In the genomic region with DNA sequence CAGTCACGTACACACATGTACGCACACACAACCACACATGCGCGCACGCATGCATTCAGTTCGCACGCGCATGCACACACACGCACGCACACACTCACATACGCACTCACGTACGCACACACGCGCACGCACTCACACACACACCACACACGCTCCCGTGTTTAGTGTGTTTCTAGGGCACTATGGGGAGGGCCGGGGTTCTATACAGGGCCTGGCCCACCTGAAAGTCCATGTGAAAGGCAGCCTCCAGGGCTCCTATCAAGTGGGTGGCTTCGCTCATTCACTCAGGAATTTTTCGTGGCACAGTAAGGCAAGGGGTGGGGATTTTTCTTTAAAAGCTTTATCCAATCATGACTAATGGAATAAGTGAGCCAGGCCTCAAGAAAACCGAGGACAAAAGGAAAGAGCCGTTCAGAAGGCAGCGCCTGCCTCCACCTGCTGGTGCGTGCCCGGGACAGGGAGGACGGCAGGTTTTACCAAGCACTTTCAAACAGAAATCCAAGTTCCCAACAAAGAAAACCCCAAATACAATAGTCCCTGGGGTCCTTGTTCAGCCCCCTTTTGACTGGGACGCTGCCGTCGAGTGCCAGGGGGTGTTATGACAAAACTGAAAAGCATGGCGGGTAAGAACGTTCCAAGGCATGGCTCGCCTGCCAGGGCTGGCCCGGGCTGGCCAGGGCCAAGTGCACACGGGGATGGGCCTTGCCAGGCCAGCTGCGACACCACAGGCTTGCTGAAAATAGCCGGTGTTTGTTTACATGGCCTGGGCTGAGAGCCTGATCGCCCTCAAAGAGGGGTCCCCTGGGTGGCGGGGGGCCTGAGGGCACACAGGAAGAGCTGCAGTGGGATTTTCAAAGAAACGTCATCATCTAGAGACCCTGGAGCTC, we compare ENCODE assay signal across 10 cellular contexts.
DNase-seq lines count a peak whose midpoint lies in the region; ATAC-seq and TF ChIP-seq lines count a peak whose summit lies in the region.
"Had no signal": no experiment of that assay in that cellular context is flagged by ENCODE, and none has a peak within 500 bp of the region (broad histone marks: within the 10 kb centered on the region; RNA-seq: fewer than 3 reads in every experiment).

No MANE protein-coding gene starts in this region.

- H3K9me3 ChIP-seq in GM23248 (ENCODE audit: low read depth): no peaks in the 10 kb centered on the region
- H3K9me3 ChIP-seq in sigmoid colon: no peaks in the 10 kb centered on the region
- H3K9me3 ChIP-seq: body of pancreas had no signal

- H2AFZ ChIP-seq in GM23248: no peak overlapping the region

- intact Hi-C loops in cardiac septum (cut with DNase I): no loop called here
- intact Hi-C loops in sigmoid colon (cut with DNase I): no loop called here
- intact Hi-C loops in activated T-helper 2 cell treated with anti-CD3 and anti-CD28 coated beads, Interferon-gamma antibody, Interleukin-2, Interleukin-4, amounts not matched to agents 10 μg/mL and 5 μg/mL and 100 μg/mL, durations not matched to agents 14 hours and 24 hours and 36 hours (cut with micrococcal nuclease): no loop called here

- H3K36me3 Mint-ChIP-seq in T-cell: peaks cover 3% of the 10 kb centered on the region
- peaks cover 3% of the 10 kb centered on the region for H3K36me3 Mint-ChIP-seq in activated T-cell treated with anti-CD3 and anti-CD28 coated beads, Interleukin-2, amount 50 U/mL, for 24 hours (ENCODE audit: low read depth)
- H3K36me3 Mint-ChIP-seq in activated T-helper 2 cell treated with anti-CD3 and anti-CD28 coated beads, Interferon-gamma antibody, Interleukin-2, Interleukin-4, amounts not matched to agents 10 μg/mL and 5 μg/mL and 100 μg/mL, durations not matched to agents 14 hours and 24 hours and 36 hours (ENCODE audit: low read depth): peaks cover 19% of the 10 kb centered on the region

- in situ Hi-C loops in GM23248 (cut with MboI): no loop called here

- CTCF ChIA-PET in T-cell (lab: Charles Lee): no interaction called here

- POLR2A ChIA-PET in T-cell (lab: Charles Lee): interaction anchor here in 1 of 2 donors (0.5 kb wide), 1 partner anchor 13 kb away, joined by 5 read pairs; no protein-coding TSS in a partner anchor

- H3F3A ChIP-seq in GM23248 (ENCODE audit: insufficient read depth): peaks cover 9% of the 10 kb centered on the region

- H3K4me3 Mint-ChIP-seq in T-cell: no peak overlapping the region
- no peak overlapping the region for H3K4me3 Mint-ChIP-seq in activated T-cell treated with anti-CD3 and anti-CD28 coated beads, Interleukin-2, amount 50 U/mL, for 24 hours
- no peak overlapping the region for H3K4me3 Mint-ChIP-seq in activated T-helper 2 cell treated with anti-CD3 and anti-CD28 coated beads, Interferon-gamma antibody, Interleukin-2, Interleukin-4, amounts not matched to agents 10 μg/mL and 5 μg/mL and 100 μg/mL, durations not matched to agents 14 hours and 24 hours and 36 hours (ENCODE audit: low read depth)

- H3K4me2 ChIP-seq in GM23248 (ENCODE audit: unreplicated experiment): no peak overlapping the region

- no peaks in the 10 kb centered on the region for H3K9me2 ChIP-seq in GM23248 (ENCODE audit: insufficient read depth)

- no peak overlapping the region for H3K27ac ChIP-seq in GM23248
- peak overlapping the region; percentile 76 to 97 (median 90) for H3K27ac ChIP-seq in sigmoid colon
- H3K27ac ChIP-seq: body of pancreas had no signal

- no peak for TF ChIP-seq POLR2A in sigmoid colon (IDR thresholded peaks at IDR 0.05)

- peak overlapping the region; percentile 57 to 99 for H3K27ac Mint-ChIP-seq in T-cell
- no peak overlapping the region for H3K27ac Mint-ChIP-seq in activated T-cell treated with anti-CD3 and anti-CD28 coated beads, Interleukin-2, amount 50 U/mL, for 24 hours
- no peak overlapping the region for H3K27ac Mint-ChIP-seq in activated T-helper 2 cell treated with anti-CD3 and anti-CD28 coated beads, Interferon-gamma antibody, Interleukin-2, Interleukin-4, amounts not matched to agents 10 μg/mL and 5 μg/mL and 100 μg/mL, durations not matched to agents 14 hours and 24 hours and 36 hours

- ATAC-seq in T-cell (replicated peaks in 1 of 4): no peak
- ATAC-seq: body of pancreas had no signal

- peaks cover 48% of the 10 kb centered on the region for H3K79me2 ChIP-seq in GM23248 (ENCODE audit: insufficient read depth)

- peaks cover 20% of the 10 kb centered on the region for H3K4me1 ChIP-seq in GM23248 (ENCODE audit: insufficient read depth)
- H3K4me1 ChIP-seq in sigmoid colon: peaks cover 0 to 98% (median 97%) of the 10 kb centered on the region in 4 donors

- TF ChIP-seq EP300 in sigmoid colon (IDR thresholded peaks at IDR 0.05): peak in 2 of 4 donors; percentile 35 to 46

- no peaks in the 10 kb centered on the region for H3K9me3 Mint-ChIP-seq in T-cell
- no peaks in the 10 kb centered on the region for H3K9me3 Mint-ChIP-seq in activated T-cell treated with anti-CD3 and anti-CD28 coated beads, Interleukin-2, amount 50 U/mL, for 24 hours
- H3K9me3 Mint-ChIP-seq in activated T-helper 2 cell treated with anti-CD3 and anti-CD28 coated beads, Interferon-gamma antibody, Interleukin-2, Interleukin-4, amounts not matched to agents 10 μg/mL and 5 μg/mL and 100 μg/mL, durations not matched to agents 14 hours and 24 hours and 36 hours: no peaks in the 10 kb centered on the region

- H3K9ac ChIP-seq in GM23248: no peak overlapping the region

- peaks cover 73 to 90% (median 82%) of the 10 kb centered on the region in 3 donors for H3K4me1 Mint-ChIP-seq in T-cell
- peaks cover 88% of the 10 kb centered on the region for H3K4me1 Mint-ChIP-seq in activated T-cell treated with anti-CD3 and anti-CD28 coated beads, Interleukin-2, amount 50 U/mL, for 24 hours (ENCODE audit: low read depth)
- H3K4me1 Mint-ChIP-seq in activated T-helper 2 cell treated with anti-CD3 and anti-CD28 coated beads, Interferon-gamma antibody, Interleukin-2, Interleukin-4, amounts not matched to agents 10 μg/mL and 5 μg/mL and 100 μg/mL, durations not matched to agents 14 hours and 24 hours and 36 hours (ENCODE audit: low read depth): peaks cover 67% of the 10 kb centered on the region

- 63 to 64% methylated on average over 37 to 40 of the region's 40 CpGs for WGBS in GM23248 (ENCODE audit: low coverage in 1 of 2, low lambda C conversion rate in 2 of 2, missing lambda C conversion rate in 2 of 2), 2 experiments
- WGBS in sigmoid colon, 2 donors: 91 to 93% methylated on average over 40 of the region's 40 CpGs

- H3K4me3 ChIP-seq in GM23248: no peak overlapping the region
- H3K4me3 ChIP-seq in sigmoid colon: no peak overlapping the region
- H3K4me3 ChIP-seq: body of pancreas had no signal

- TF ChIP-seq CTCF in sigmoid colon (IDR thresholded peaks at IDR 0.05): no peak

- DNase-seq in GM23248 (peak; percentile 88), T-cell (no peak), cardiac septum (ENCODE audit: low spot score) (peak; percentile 78), sigmoid colon (peak; percentile 85), mucosa of gallbladder (ENCODE audit: low spot score) (no peak), glomerular visceral epithelial cell (ENCODE audit: extremely low spot score) (no peak)
- DNase-seq in activated T-cell treated with anti-CD3 and anti-CD28 coated beads, Interleukin-2, amount 50 U/mL, for 24 hours: no peak
- DNase-seq in activated T-helper 2 cell treated with anti-CD3 and anti-CD28 coated beads, Interferon-gamma antibody, Interleukin-2, Interleukin-4, amounts not matched to agents 10 μg/mL and 5 μg/mL and 100 μg/mL, durations not matched to agents 14 hours and 24 hours and 36 hours (ENCODE audit: low spot score): no peak
- DNase-seq: trophoblast cell had no signal

- no peaks in the 10 kb centered on the region for H3K36me3 ChIP-seq in GM23248 (ENCODE audit: low read depth)
- H3K36me3 ChIP-seq in sigmoid colon: no peaks in the 10 kb centered on the region

- no peaks in the 10 kb centered on the region for H4K20me1 ChIP-seq in GM23248 (ENCODE audit: insufficient read depth)

- no peaks in the 10 kb centered on the region for H3K27me3 ChIP-seq in GM23248 (replicated peaks; ENCODE audit: insufficient read depth)
- no peaks in the 10 kb centered on the region for H3K27me3 ChIP-seq in sigmoid colon
- H3K27me3 ChIP-seq: body of pancreas had no signal

- no peaks in the 10 kb centered on the region for H3K27me3 Mint-ChIP-seq in T-cell
- H3K27me3 Mint-ChIP-seq in activated T-cell treated with anti-CD3 and anti-CD28 coated beads, Interleukin-2, amount 50 U/mL, for 24 hours: peaks cover 19% of the 10 kb centered on the region
- H3K27me3 Mint-ChIP-seq in activated T-helper 2 cell treated with anti-CD3 and anti-CD28 coated beads, Interferon-gamma antibody, Interleukin-2, Interleukin-4, amounts not matched to agents 10 μg/mL and 5 μg/mL and 100 μg/mL, durations not matched to agents 14 hours and 24 hours and 36 hours (ENCODE audit: low read depth): no peaks in the 10 kb centered on the region

Comparison
In these comparisons a context has a peak if more than half of its experiments do, and no peak if none do; other contexts are left out.
1. DNase-seq: peak in GM23248 (single experiment), cardiac septum (single experiment) and sigmoid colon (single experiment); none in T-cell (0 of 34), mucosa of gallbladder (single experiment), activated T-cell treated with anti-CD3 and anti-CD28 coated beads, Interleukin-2, amount 50 U/mL, for 24 hours (single experiment), activated T-helper 2 cell treated with anti-CD3 and anti-CD28 coated beads, Interferon-gamma antibody, Interleukin-2, Interleukin-4, amounts not matched to agents 10 μg/mL and 5 μg/mL and 100 μg/mL, durations not matched to agents 14 hours and 24 hours and 36 hours (single experiment) and glomerular visceral epithelial cell (single experiment).
2. H3K27ac Mint-ChIP-seq: peak in T-cell (2 of 2); none in activated T-cell treated with anti-CD3 and anti-CD28 coated beads, Interleukin-2, amount 50 U/mL, for 24 hours (single experiment) and activated T-helper 2 cell treated with anti-CD3 and anti-CD28 coated beads, Interferon-gamma antibody, Interleukin-2, Interleukin-4, amounts not matched to agents 10 μg/mL and 5 μg/mL and 100 μg/mL, durations not matched to agents 14 hours and 24 hours and 36 hours (single experiment).